Comparison of ENCODE assay signal across 18 cellular contexts in the genomic region with DNA sequence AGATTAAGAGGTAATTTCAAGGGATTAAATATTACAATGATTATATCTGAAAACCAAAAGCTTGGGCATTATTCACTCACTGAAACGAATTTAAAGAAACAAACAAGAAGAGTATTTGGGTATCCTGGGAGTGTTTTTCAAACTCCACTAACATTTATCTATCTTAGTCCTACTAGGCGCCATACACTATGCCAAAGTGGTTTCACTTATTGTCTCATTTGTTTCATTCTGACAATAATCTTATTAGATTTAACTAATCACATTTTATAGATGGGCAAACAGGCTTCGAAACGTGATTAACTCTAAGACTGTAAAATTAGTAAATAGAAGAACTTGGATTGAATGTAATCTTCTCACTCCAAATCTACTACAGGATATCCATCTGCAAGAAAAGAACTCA. TPM values are rescaled to one million over a fixed set of nuclear protein-coding genes. Genes with fewer than 3 reads are reported as not detected.
DNase-seq lines count a peak whose midpoint lies in the region; ATAC-seq and TF ChIP-seq lines count a peak whose summit lies in the region.
"Had no signal": no experiment of that assay in that cellular context is flagged by ENCODE, and none has a peak within 500 bp of the region (broad histone marks: within the 10 kb centered on the region; RNA-seq: fewer than 3 reads in every experiment).

No MANE protein-coding gene starts in this region.

- H3K36me3 Mint-ChIP-seq in activated T-cell treated with anti-CD3 and anti-CD28 coated beads, Interleukin-2, amount 50 U/mL, for 72 hours (ENCODE audit: insufficient read depth in 2 of 2) = peaks cover 4 to 10% of the 10 kb centered on the region in 2 donors
- H3K36me3 Mint-ChIP-seq in activated naive CD8-positive, alpha-beta T cell = peaks cover 4% of the 10 kb centered on the region
- no peaks in the 10 kb centered on the region for H3K36me3 Mint-ChIP-seq in natural killer cell treated with Interleukin-12 subunit alpha and Interleukin-12 subunit beta and Interleukin-15 and Interleukin-18, amount 100 ng/mL, for 72 hours

- no peaks in the 10 kb centered on the region for H3K9me3 ChIP-seq in GM23248 (ENCODE audit: low read depth)
- H3K9me3 ChIP-seq: esophagus squamous epithelium, suprapubic skin had no signal

- no peak overlapping the region for H2AFZ ChIP-seq in GM23248

- H3K27me3 Mint-ChIP-seq in activated T-cell treated with anti-CD3 and anti-CD28 coated beads, Interleukin-2, amount 50 U/mL, for 72 hours (ENCODE audit: low read depth) = no peaks in the 10 kb centered on the region
- H3K27me3 Mint-ChIP-seq in activated naive CD8-positive, alpha-beta T cell = no peaks in the 10 kb centered on the region
- no peaks in the 10 kb centered on the region for H3K27me3 Mint-ChIP-seq in natural killer cell treated with Interleukin-12 subunit alpha and Interleukin-12 subunit beta and Interleukin-15 and Interleukin-18, amount 100 ng/mL, for 72 hours

- peaks cover 75% of the 10 kb centered on the region for H3K4me1 Mint-ChIP-seq in activated T-cell treated with anti-CD3 and anti-CD28 coated beads, Interleukin-2, amount 50 U/mL, for 72 hours (ENCODE audit: low read depth)
- H3K4me1 Mint-ChIP-seq in activated naive CD8-positive, alpha-beta T cell (ENCODE audit: low read depth) = peaks cover 66% of the 10 kb centered on the region
- peaks cover 49 to 51% of the 10 kb centered on the region in 2 donors for H3K4me1 Mint-ChIP-seq in natural killer cell treated with Interleukin-12 subunit alpha and Interleukin-12 subunit beta and Interleukin-15 and Interleukin-18, amount 100 ng/mL, for 72 hours (ENCODE audit: low read depth in 2 of 2)

- peaks cover 100% of the 10 kb centered on the region for H3K79me2 ChIP-seq in GM23248 (ENCODE audit: insufficient read depth)

- H3K27me3 ChIP-seq in GM23248 (replicated peaks; ENCODE audit: insufficient read depth) = no peaks in the 10 kb centered on the region
- H3K27me3 ChIP-seq: dorsolateral prefrontal cortex, esophagus squamous epithelium, suprapubic skin had no signal

- H3K9ac ChIP-seq in GM23248 = no peak overlapping the region

- DNase-seq in activated T-cell treated with anti-CD3 and anti-CD28 coated beads, Interleukin-2, amount 50 U/mL, for 72 hours = no peak
- DNase-seq in activated T-cell treated with anti-CD3 and anti-CD28 coated beads for 4 hours (no peak), NCI-H82 (lab: John Stamatoyannopoulos, UW) (peak; percentile 77), GM23248 (no peak), erythroblast (lab: John Stamatoyannopoulos, UW) (no peak), ecto neural progenitor cell (ENCODE audit: low spot score) (no peak)
- DNase-seq in natural killer cell treated with Interleukin-12 subunit alpha and Interleukin-12 subunit beta and Interleukin-15 and Interleukin-18, amount 100 ng/mL, for 72 hours (ENCODE audit: low spot score) = no peak
- DNase-seq: COR-L47; dorsolateral prefrontal cortex; esophagus squamous epithelium; Kasumi-1; NCI-H1436; NCI-H2227 treated with DMSO at 0.1 percent for 48 hours; NK-92 treated with Interleukin-12 subunit alpha and Interleukin-12 subunit beta, amount 100 ng/mL, for 24 hours; retina; SW 1271 had no signal

- H3K4me2 ChIP-seq in GM23248 (ENCODE audit: unreplicated experiment) = no peak overlapping the region

- peaks cover 6% of the 10 kb centered on the region; the same call in 1 of the 2 replicates for H3F3A ChIP-seq in GM23248 (ENCODE audit: insufficient read depth)

- H4K20me1 ChIP-seq in GM23248 (ENCODE audit: insufficient read depth) = peaks cover 19% of the 10 kb centered on the region; the same call in 1 of the 2 replicates

- H3K9me2 ChIP-seq in GM23248 (ENCODE audit: insufficient read depth) = no peaks in the 10 kb centered on the region

- 78 to 79% methylated on average over 4 of the region's 4 CpGs for WGBS in GM23248 (ENCODE audit: low coverage in 1 of 2, low lambda C conversion rate in 2 of 2, missing lambda C conversion rate in 2 of 2), 2 experiments

- no peak for ATAC-seq in activated T-cell treated with anti-CD3 and anti-CD28 coated beads, Interleukin-2, amount 50 U/mL, for 72 hours (replicated peaks in 1 of 2)
- no peak for ATAC-seq in natural killer cell treated with Interleukin-12 subunit alpha and Interleukin-12 subunit beta and Interleukin-15 and Interleukin-18, amount 100 ng/mL, for 72 hours

- no peaks in the 10 kb centered on the region for H3K36me3 ChIP-seq in GM23248 (ENCODE audit: low read depth)
- H3K36me3 ChIP-seq: suprapubic skin had no signal

- no peaks in the 10 kb centered on the region for H3K4me1 ChIP-seq in GM23248 (ENCODE audit: insufficient read depth)

- peak overlapping the region in 1 of 2 donors; percentile 93 for H3K4me3 Mint-ChIP-seq in activated T-cell treated with anti-CD3 and anti-CD28 coated beads, Interleukin-2, amount 50 U/mL, for 72 hours
- H3K4me3 Mint-ChIP-seq in activated naive CD8-positive, alpha-beta T cell = no peak overlapping the region
- peak overlapping the region; percentile 73 for H3K4me3 Mint-ChIP-seq in natural killer cell treated with Interleukin-12 subunit alpha and Interleukin-12 subunit beta and Interleukin-15 and Interleukin-18, amount 100 ng/mL, for 72 hours

- H3K4me3 ChIP-seq in GM23248 = no peak overlapping the region
- H3K4me3 ChIP-seq: dorsolateral prefrontal cortex, esophagus squamous epithelium, suprapubic skin had no signal

- no peak for TF ChIP-seq POLR2A in erythroblast (IDR thresholded peaks at IDR 0.05; ENCODE audit: low read length)

- peak overlapping the region; percentile 100 for H3K27ac Mint-ChIP-seq in activated T-cell treated with anti-CD3 and anti-CD28 coated beads, Interleukin-2, amount 50 U/mL, for 72 hours
- H3K27ac Mint-ChIP-seq in activated naive CD8-positive, alpha-beta T cell = peak overlapping the region; percentile 95
- H3K27ac Mint-ChIP-seq in natural killer cell treated with Interleukin-12 subunit alpha and Interleukin-12 subunit beta and Interleukin-15 and Interleukin-18, amount 100 ng/mL, for 72 hours = peak overlapping the region; percentile 97

- H3K27ac ChIP-seq in GM23248 = no peak overlapping the region
- H3K27ac ChIP-seq: suprapubic skin had no signal

- in situ Hi-C loops in GM23248 (cut with MboI) = no loop called here

- peaks cover 2% of the 10 kb centered on the region in 2 donors for H3K9me3 Mint-ChIP-seq in activated T-cell treated with anti-CD3 and anti-CD28 coated beads, Interleukin-2, amount 50 U/mL, for 72 hours
- H3K9me3 Mint-ChIP-seq in activated naive CD8-positive, alpha-beta T cell (ENCODE audit: low read depth) = no peaks in the 10 kb centered on the region
- no peaks in the 10 kb centered on the region for H3K9me3 Mint-ChIP-seq in natural killer cell treated with Interleukin-12 subunit alpha and Interleukin-12 subunit beta and Interleukin-15 and Interleukin-18, amount 100 ng/mL, for 72 hours

RNA-seq across cellular contexts. Expression of gene ASH1L, which starts 25.4 kb away (rescaled TPM):
- total RNA-seq in activated T-cell treated with anti-CD3 and anti-CD28 coated beads, Interleukin-2, amount 50 U/mL, for 72 hours = 10 to 100 TPM; 40.3 to 47.2 TPM
- 10 to 100 TPM; 54.3 to 85.5 TPM for total RNA-seq in natural killer cell treated with Interleukin-12 subunit alpha and Interleukin-12 subunit beta and Interleukin-15 and Interleukin-18, amount 100 ng/mL, for 72 hours
- 18.2 and 20.0 TPM in 2 replicates for total RNA-seq in GM23248 (2014; rRNA removed; shearing (Covaris generic))
- 15.2 and 15.9 TPM in 2 replicates for polyA plus RNA-seq in GM23248 (2016; fragmentation: Nextera tagmentation; extraction: Ambion mirVana)
